Comparison of ENCODE assay signal across 9 cellular contexts in genomic region chr7:80883188-80884025, GRCh38. TPM values are rescaled to one million over a fixed set of nuclear protein-coding genes. Genes with fewer than 3 reads are reported as not detected.
DNase-seq lines count a peak whose midpoint lies in the region; ATAC-seq and TF ChIP-seq lines count a peak whose summit lies in the region.
"Had no signal": no experiment of that assay in that cellular context is flagged by ENCODE, and none has a peak within 500 bp of the region (broad histone marks: within the 10 kb centered on the region; RNA-seq: fewer than 3 reads in every experiment).

No MANE protein-coding gene starts in this region.

- DNase-seq in H4 (ENCODE audit: low spot score) (peak; percentile 97), SW 1271 (lab: John Stamatoyannopoulos, UW) (peak; percentile 92 to 98), heart left ventricle (no peak), dermis blood vessel endothelial cell (no peak)
- DNase-seq in stimulated activated CD4-positive, alpha-beta T cell treated with anti-CD3 and anti-CD28 coated beads, Interleukin-4, amount 100 ng/mL, for 1 hour = no peak
- DNase-seq: NCI-H526 had no signal

- H3K9me3 ChIP-seq in heart left ventricle (no peaks in the 10 kb centered on the region), skeletal muscle satellite cell (replicated peaks; ENCODE audit: low read length) (no peaks in the 10 kb centered on the region)

- H3K27me3 ChIP-seq in heart left ventricle (no peaks in the 10 kb centered on the region), skeletal muscle satellite cell (ENCODE audit: control insufficient read depth, insufficient read depth, low read length) (no peaks in the 10 kb centered on the region)

- H3K4me3 ChIP-seq in heart left ventricle (no peak overlapping the region), skeletal muscle satellite cell (ENCODE audit: low read length) (peak overlapping the region; percentile 25)

- H3K4me1 ChIP-seq in heart left ventricle (peaks cover 0 to 46% (median 8%) of the 10 kb centered on the region in 12 donors), skeletal muscle satellite cell (ENCODE audit: control insufficient read depth, insufficient read depth, low read length) (peaks cover 37% of the 10 kb centered on the region)

- peak overlapping the region; percentile 60 for H3K4me2 ChIP-seq in skeletal muscle satellite cell (ENCODE audit: low read length)

- 45 to 66% (median 49%) methylated on average over 2 of the region's 2 CpGs for WGBS in heart left ventricle, 4 donors

- ATAC-seq in heart left ventricle (peak; percentile 62 to 92 (median 78)), GM21423 (IDR thresholded peaks at IDR 0.05; ENCODE audit: unreplicated experiment) (no peak), HG02840 (IDR thresholded peaks at IDR 0.05; ENCODE audit: low FRiP score, unreplicated experiment) (no peak)

- intact Hi-C loops in heart left ventricle (cut with DNase I) = no loop called here

- H3K9ac ChIP-seq in skeletal muscle satellite cell (ENCODE audit: low read depth, low read length) = peak overlapping the region; percentile 69

- TF ChIP-seq POLR2A in heart left ventricle (IDR thresholded peaks at IDR 0.05) = no peak

- H3K36me3 ChIP-seq in heart left ventricle (peaks cover 0 to 5% (median 0%) of the 10 kb centered on the region in 9 donors), skeletal muscle satellite cell (ENCODE audit: insufficient read depth, low read length) (peaks cover 44% of the 10 kb centered on the region)

- no peak for TF ChIP-seq CTCF in heart left ventricle (IDR thresholded peaks at IDR 0.05)

- peak overlapping the region in 11 of 12 donors; percentile 26 to 77 (median 53) for H3K27ac ChIP-seq in heart left ventricle

RNA-seq across cellular contexts. Expression of gene SEMA3C, which starts 35.4 kb away (rescaled TPM):
- 135 and 150 TPM in 2 replicates for total RNA-seq in H4 (2014; rRNA removed; shearing (Covaris generic))
- 100 to 1,000 TPM in 1 of 9 donors, 10 to 100 TPM in 8; 40.2 to 110 (median 67.7) TPM for total RNA-seq in heart left ventricle
- 10 to 100 TPM; 11.7 to 37.1 TPM for polyA plus RNA-seq in heart left ventricle
- 109 and 185 TPM in 2 replicates for total RNA-seq in skeletal muscle satellite cell (2012; rRNA removed)
- total RNA-seq in dermis blood vessel endothelial cell = 0.85 and 4.2 TPM in 2 replicates

Comparison
In these comparisons a context has a peak if more than half of its experiments do, and no peak if none do; other contexts are left out.
1. DNase-seq: peak in H4 (single experiment) and SW 1271 (2 of 2); none in heart left ventricle (0 of 5), stimulated activated CD4-positive, alpha-beta T cell treated with anti-CD3 and anti-CD28 coated beads, Interleukin-4, amount 100 ng/mL, for 1 hour (single experiment) and dermis blood vessel endothelial cell (single experiment).
2. ATAC-seq: peak in heart left ventricle (4 of 4); none in GM21423 (single experiment) and HG02840 (single experiment).